11 cellular contexts compared by ENCODE assay signal in the genomic region with DNA sequence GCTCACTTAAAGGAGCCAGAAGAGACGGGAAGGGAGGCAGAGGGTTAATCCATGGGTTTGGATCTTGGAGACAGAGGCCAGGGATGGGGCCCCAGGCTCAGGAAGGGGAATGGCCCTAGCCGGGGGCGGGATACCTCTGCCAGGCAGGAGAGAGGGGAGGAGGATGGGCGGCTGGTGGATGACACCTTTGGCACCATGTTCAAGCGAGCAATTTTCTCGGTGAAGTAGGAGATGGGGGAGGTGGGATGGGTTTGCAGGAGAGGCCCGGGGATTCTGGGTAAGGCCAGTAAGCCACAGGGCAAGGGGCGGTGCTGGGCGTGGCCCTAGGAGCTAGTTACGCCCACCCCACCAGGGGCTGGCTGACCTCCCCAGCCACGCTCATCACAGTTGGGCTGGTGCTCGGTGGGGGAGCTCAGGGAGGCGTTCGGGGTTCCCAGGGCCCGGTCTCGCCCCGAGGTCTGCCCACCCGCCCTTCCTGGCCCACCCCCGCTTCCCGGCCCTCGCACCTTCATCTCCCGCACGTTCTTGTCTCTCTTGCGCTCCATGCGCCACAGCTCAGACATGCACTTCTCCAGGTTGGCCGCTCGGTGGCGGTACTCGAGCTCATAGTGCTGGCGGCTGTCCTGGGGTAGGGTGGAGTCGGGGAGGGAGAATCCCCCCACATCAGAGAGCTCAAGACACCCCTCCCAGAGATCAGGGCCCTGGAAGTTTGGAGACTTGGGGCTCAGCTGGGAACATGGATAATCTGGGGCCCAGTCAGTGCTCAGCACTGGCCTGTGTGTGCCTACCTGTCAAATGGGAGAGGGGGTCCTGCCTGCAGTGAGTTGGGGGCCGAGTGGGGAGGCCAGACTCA. TPM values are rescaled to one million over a fixed set of nuclear protein-coding genes. Genes with fewer than 3 reads are reported as not detected.
A peak's percentile ranks its signal among the peaks of the same experiment; 100 is the strongest.
DNase-seq lines count a peak whose midpoint lies in the region; ATAC-seq and TF ChIP-seq lines count a peak whose summit lies in the region.
"Had no signal": no experiment of that assay in that cellular context is flagged by ENCODE, and none has a peak within 500 bp of the region (broad histone marks: within the 10 kb centered on the region; RNA-seq: fewer than 3 reads in every experiment).

No MANE protein-coding gene starts in this region.

- BruUV-seq in IMR-90 (replicated peaks; lab: Mats Ljungman, UMichigan): no TSS peak

- POLR2A ChIA-PET in IMR-90 (lab: Charles Lee; ENCODE audit: unreplicated experiment): interaction anchor here (0.6 kb wide), 1 partner anchor 107 kb away, joined by 5 read pairs; no protein-coding TSS in a partner anchor
- POLR2A ChIA-PET in RWPE1 (lab: Yijun Ruan, JAX; ENCODE audit: low non-redundant PET): no interaction called here

- no peaks in the 10 kb centered on the region for H4K20me1 ChIP-seq in IMR-90 (ENCODE audit: insufficient read depth, low read length)

- no peak overlapping the region for H4K5ac ChIP-seq in IMR-90 (ENCODE audit: low read depth, low read length)

- TF ChIP-seq CTCF in IMR-90 (conservative IDR thresholded peaks at IDR 0.05; ENCODE audit: low read depth, low read length) (peak; percentile 22; the same call in 1 of the 2 replicates), choroid plexus epithelial cell (conservative IDR thresholded peaks at IDR 0.05; ENCODE audit: low read depth, low read length) (peak; percentile 75), thoracic aorta (IDR thresholded peaks at IDR 0.05) (peak; percentile 20), RWPE1 (conservative IDR thresholded peaks at IDR 0.05; ENCODE audit: low read depth) (no peak)

- no peak overlapping the region for H2BK120ac ChIP-seq in IMR-90 (ENCODE audit: low read depth, low read length)

- peak overlapping the region; percentile 79 for H2AK9ac ChIP-seq in IMR-90 (replicated peaks; ENCODE audit: low read depth, low read length, poor library complexity)

- H3K4me1 ChIP-seq in IMR-90 (ENCODE audit: control insufficient read depth, insufficient read depth, low read length) (peaks cover 4% of the 10 kb centered on the region), iPS-20b (ENCODE audit: insufficient read depth, low read length) (no peaks in the 10 kb centered on the region; the same call in 1 of the 2 replicates), thoracic aorta (ENCODE audit: control insufficient read depth in 1 of 2, low read depth in 2 of 2) (peaks cover 8 to 18% of the 10 kb centered on the region in 2 donors)
- H3K4me1 ChIP-seq: psoas muscle had no signal

- no peak overlapping the region for H3K14ac ChIP-seq in IMR-90 (replicated peaks; ENCODE audit: low read depth, low read length)

- peak; percentile 12 for DNase-seq in IMR-90
- peak; percentile 54 for DNase-seq in choroid plexus epithelial cell (ENCODE audit: low read depth)
- DNase-seq in thoracic aorta (ENCODE audit: low spot score): no peak
- no peak for DNase-seq in DMS53 treated with DMSO at 0.1 percent for 48 hours (lab: John Stamatoyannopoulos, UW; ENCODE audit: unreplicated experiment)
- no peak for DNase-seq in RWPE1 (ENCODE audit: low spot score)
- DNase-seq: activated CD4-positive, alpha-beta T cell treated with anti-CD3 and anti-CD28 coated beads for 4 hours; head of caudate nucleus; NCI-H1930; psoas muscle had no signal

- H2AFZ ChIP-seq in IMR-90 (replicated peaks; ENCODE audit: low read length, poor library complexity): peak overlapping the region; percentile 79

- H2BK20ac ChIP-seq in IMR-90 (ENCODE audit: low read depth, low read length): no peak overlapping the region

- H3K9me3 ChIP-seq in IMR-90 (ENCODE audit: control insufficient read depth, insufficient read depth, low read length) (no peaks in the 10 kb centered on the region), iPS-20b (ENCODE audit: insufficient read depth, low read depth, low read length) (no peaks in the 10 kb centered on the region), thoracic aorta (no peaks in the 10 kb centered on the region)
- H3K9me3 ChIP-seq: psoas muscle had no signal

- H3K56ac ChIP-seq in IMR-90 (ENCODE audit: extremely low read depth, insufficient read depth, low read length): no peak overlapping the region

- H2AK5ac ChIP-seq in IMR-90 (ENCODE audit: low read depth, low read length): 0 out of 2 replicates have a peak overlapping the region, but pooled peaks have one; percentile 13

- H2BK5ac ChIP-seq in IMR-90 (ENCODE audit: low read depth, low read length, poor library complexity, severe bottlenecking): no peak overlapping the region

- 0 out of 2 replicates have a peak overlapping the region, but pooled peaks have one; percentile 37 for H3K4ac ChIP-seq in IMR-90 (ENCODE audit: low read depth, low read length)

- intact Hi-C loops in IMR-90 (cut with micrococcal nuclease): no loop called here

- no peak overlapping the region for H4K8ac ChIP-seq in IMR-90 (ENCODE audit: low read depth in 2 of 2, low read length in 2 of 2)

- no peak overlapping the region for H4K91ac ChIP-seq in IMR-90 (ENCODE audit: insufficient read depth, low read depth, low read length)

- no peak overlapping the region for H2BK15ac ChIP-seq in IMR-90 (ENCODE audit: low read depth, low read length)

- CTCF ChIA-PET in IMR-90 (lab: Yijun Ruan, JAX) (interaction anchor here (0.6 to 1.9 kb wide), 2 partner anchors 17 to 194 kb away, joined by 3 to 6 read pairs; no protein-coding TSS in a partner anchor), RWPE1 (lab: Yijun Ruan, JAX) (no interaction called here)

- no peak overlapping the region for H3K18ac ChIP-seq in IMR-90 (ENCODE audit: low read depth, low read length)

- no peak overlapping the region for H3K9ac ChIP-seq in IMR-90 (ENCODE audit: low read depth, low read length)
- H3K9ac ChIP-seq in iPS-20b (ENCODE audit: low read depth, low read length): peak overlapping the region; percentile 56; the same call in 1 of the 2 replicates

- H3K4me3 ChIP-seq in IMR-90 (ENCODE audit: insufficient read depth, low read depth, low read length): no peak overlapping the region
- H3K4me3 ChIP-seq in choroid plexus epithelial cell (ENCODE audit: low read depth, low read length): no peak overlapping the region
- H3K4me3 ChIP-seq in iPS-20b (ENCODE audit: low read length): peak overlapping the region; percentile 58; the same call in 1 of the 2 replicates
- H3K4me3 ChIP-seq in thoracic aorta: no peak overlapping the region
- H3K4me3 ChIP-seq: psoas muscle had no signal

- no peaks in the 10 kb centered on the region for H3K79me1 ChIP-seq in IMR-90 (ENCODE audit: low read depth in 1 of 2, low read length in 2 of 2)

- H3K23ac ChIP-seq in IMR-90 (ENCODE audit: low read depth, low read length): no peak overlapping the region

- peaks cover 7% of the 10 kb centered on the region; the same call in 1 of the 2 replicates for H3K27me3 ChIP-seq in IMR-90 (ENCODE audit: control insufficient read depth, insufficient read depth, low read length)
- H3K27me3 ChIP-seq in iPS-20b (ENCODE audit: insufficient read depth, low read length): no peaks in the 10 kb centered on the region
- H3K27me3 ChIP-seq in thoracic aorta (replicated peaks; ENCODE audit: insufficient read depth): no peaks in the 10 kb centered on the region

- ATAC-seq in IMR-90 (ENCODE audit: low read depth) (no peak; the same call in 1 of the 2 replicates), thoracic aorta (ENCODE audit: insufficient number of reproducible peaks, low FRiP score, low read depth) (no peak), HG03175 (IDR thresholded peaks at IDR 0.05; ENCODE audit: unreplicated experiment) (no peak)

- TF ChIP-seq RAD21 in IMR-90 (IDR thresholded peaks at IDR 0.05; ENCODE audit: low read length): peak; percentile 25; the same call in 1 of the 2 replicates

- H3K36me3 ChIP-seq in IMR-90 (ENCODE audit: control insufficient read depth, insufficient read depth, low read length) (no peaks in the 10 kb centered on the region), iPS-20b (ENCODE audit: insufficient read depth, low read depth, low read length) (no peaks in the 10 kb centered on the region), thoracic aorta (no peaks in the 10 kb centered on the region)

- 40% methylated on average over 5 of the region's 32 CpGs; no CpG with 5 or more reads in 1 of the 2 experiments for WGBS in IMR-90 (ENCODE audit: extremely low coverage in 2 of 2, insufficient read length in 1 of 2), 2 experiments

- TF ChIP-seq POLR2A in IMR-90 (IDR thresholded peaks at IDR 0.05; ENCODE audit: low read depth, low read length): no peak

- H3K9me1 ChIP-seq in IMR-90 (ENCODE audit: insufficient read depth, low read length): peaks cover 5% of the 10 kb centered on the region; the same call in 1 of the 2 replicates

- H3K27ac ChIP-seq in IMR-90 (ENCODE audit: insufficient read depth, low read length): no peak overlapping the region
- peak overlapping the region; percentile 53 for H3K27ac ChIP-seq in iPS-20b (ENCODE audit: low read length)
- peak overlapping the region in 1 of 2 donors; percentile 23 for H3K27ac ChIP-seq in thoracic aorta
- H3K27ac ChIP-seq in RWPE1: no peak overlapping the region
- H3K27ac ChIP-seq: psoas muscle had no signal

- in situ Hi-C loops in IMR-90 (cut with MboI; ENCODE audit: low sequenced_read_pairs): no loop called here

- dilution Hi-C loops in IMR-90 (cut with HindIII; ENCODE audit: low sequenced_read_pairs, unreplicated experiment): no loop called here

- no peak overlapping the region for H3K4me2 ChIP-seq in IMR-90 (ENCODE audit: low read depth, low read length)

TF ChIP-seq in IMR-90, 13 proteins besides CTCF, POLR2A, EP300 and RAD21:
- TF ChIP-seq CHD1 (IDR thresholded peaks at IDR 0.05; ENCODE audit: low read depth, low read length): no peak

RNA-seq across cellular contexts. Expression of a gene that starts 12.7 kb away (rescaled TPM):
- total RNA-seq in IMR-90 (2012; rRNA removed): 0.18 and 0.28 TPM in 2 replicates
- polyA plus RNA-seq in IMR-90 (2012; rRNA removed): 0.46 and 0.67 TPM in 2 replicates
- polyA plus RNA-seq in IMR-90 (2012; cell fraction: cytosol; rRNA removed): 0.55 and 0.81 TPM in 2 replicates
- polyA plus RNA-seq in IMR-90 (2012; cell fraction: nucleus; rRNA removed; ENCODE audit: low replicate concordance): 1.1 and 2.3 TPM in 2 replicates
- 1 to 10 TPM in 1 of 2 donors, not detected in 1; 2.5 TPM for total RNA-seq in thoracic aorta

RNA-seq across cellular contexts. Expression of a gene that starts 13.8 kb away (rescaled TPM):
- not detected in 2 replicates for total RNA-seq in IMR-90 (2012; rRNA removed)
- not detected in 2 replicates for polyA plus RNA-seq in IMR-90 (2012; rRNA removed)
- 0.08 and 0.21 TPM in 2 replicates for polyA plus RNA-seq in IMR-90 (2012; cell fraction: cytosol; rRNA removed)
- not detected in 2 replicates for polyA plus RNA-seq in IMR-90 (2012; cell fraction: nucleus; rRNA removed; ENCODE audit: low replicate concordance)
- 1 to 10 TPM; 1.2 to 1.5 TPM for total RNA-seq in thoracic aorta

RNA-seq across cellular contexts. Expression of a gene that starts 40.6 kb away (rescaled TPM):
- total RNA-seq in IMR-90 (2012; rRNA removed) (14.4 and 16.5 TPM in 2 replicates), thoracic aorta (10 to 100 TPM; 33.9 to 56.2 TPM)
- 21.0 and 22.1 TPM in 2 replicates for polyA plus RNA-seq in IMR-90 (2012; rRNA removed)
- 21.3 and 24.6 TPM in 2 replicates for polyA plus RNA-seq in IMR-90 (2012; cell fraction: cytosol; rRNA removed)
- polyA plus RNA-seq in IMR-90 (2012; cell fraction: nucleus; rRNA removed; ENCODE audit: low replicate concordance): 95.1 and 119 TPM in 2 replicates

Comparison
In these comparisons a context has a peak if more than half of its experiments do, and no peak if none do; other contexts are left out.
1. DNase-seq: peak in IMR-90 (single experiment) and choroid plexus epithelial cell (single experiment); none in thoracic aorta (single experiment), DMS53 treated with DMSO at 0.1 percent for 48 hours (single experiment) and RWPE1 (single experiment).